In genomic region chr14:60197629-60198318, GRCh38 we compare ENCODE assay signal across 23 cellular contexts. TPM values are rescaled to one million over a fixed set of nuclear protein-coding genes. Genes with fewer than 3 reads are reported as not detected.
DNase-seq lines count a peak whose midpoint lies in the region; ATAC-seq and TF ChIP-seq lines count a peak whose summit lies in the region.
"Had no signal": no experiment of that assay in that cellular context is flagged by ENCODE, and none has a peak within 500 bp of the region (broad histone marks: within the 10 kb centered on the region; RNA-seq: fewer than 3 reads in every experiment).

No MANE protein-coding gene starts in this region.

- H3K36me3 Mint-ChIP-seq in CD14-positive monocyte, result no peaks in the 10 kb centered on the region
- peaks cover 6% of the 10 kb centered on the region; the same call in 1 of the 2 replicates for H3K36me3 Mint-ChIP-seq in HFFc6 (ENCODE audit: low read depth)

- DNase-seq in CD14-positive monocyte (ENCODE audit: low spot score) (peak; percentile 48), HFFc6 (peak; percentile 31), PC-9 (peak; percentile 13 to 73), epithelial cell of esophagus (ENCODE audit: low read depth) (peak; percentile 73), right atrium auricular region (ENCODE audit: low spot score) (no peak), glomerular visceral epithelial cell (ENCODE audit: extremely low spot score) (no peak), SKM-1 (lab: John Stamatoyannopoulos, UW; ENCODE audit: unreplicated experiment) (no peak)
- DNase-seq: activated CD4-positive, alpha-beta T cell treated with anti-CD3 and anti-CD28 coated beads, Interleukin-2, amount 10 ng/mL, durations not matched to agents 24 days and 14 days; activated naive CD8-positive, alpha-beta T cell treated with anti-CD3 and anti-CD28 coated beads, Interleukin-2, amount 50 U/mL, for 24 hours; body of pancreas; CD4-positive, CD25-positive, alpha-beta regulatory T cell; colonic mucosa; HCEC 1CT; MG63; midbrain; NCI-H1694 treated with DMSO at 0.1 percent for 48 hours; NCI-H748 treated with DMSO at 0.1 percent for 48 hours; nephron progenitor cell; stimulated activated naive CD4-positive, alpha-beta T cell had no signal

- H3K27me3 ChIP-seq in PC-9 (ENCODE audit: insufficient read depth, low read depth) (no peaks in the 10 kb centered on the region), right atrium auricular region (no peaks in the 10 kb centered on the region)
- H3K27me3 ChIP-seq: body of pancreas, colonic mucosa, MG63 had no signal

- no peak for ATAC-seq in GM18517 (IDR thresholded peaks at IDR 0.05; ENCODE audit: unreplicated experiment)
- ATAC-seq: activated naive CD8-positive, alpha-beta T cell treated with anti-CD3 and anti-CD28 coated beads, Interleukin-2, amount 50 U/mL, for 24 hours; body of pancreas; left lobe of liver; SK-N-SH treated with all-trans-retinoic acid at 6 μM for 48 hours had no signal

- H3K9me3 ChIP-seq in PC-9 (ENCODE audit: insufficient read depth, low read depth) (no peaks in the 10 kb centered on the region), right atrium auricular region (peaks cover 0 to 15% of the 10 kb centered on the region in 2 donors)
- H3K9me3 ChIP-seq: colonic mucosa, MG63 had no signal

- H3K36me3 ChIP-seq in PC-9 (ENCODE audit: low read depth) (no peaks in the 10 kb centered on the region), right atrium auricular region (no peaks in the 10 kb centered on the region)
- H3K36me3 ChIP-seq: colonic mucosa, MG63 had no signal

- intact Hi-C loops in CD14-positive monocyte (cut with micrococcal nuclease), result no loop called here
- intact Hi-C loops in PC-9 (cut with micrococcal nuclease; ENCODE audit: unreplicated experiment), result loop anchor here (5.0 to 10.0 kb wide), 3 partner anchors 50 to 1057 kb away; partner anchors contain the start of gene PPM1A

- no peak overlapping the region for H3K4me3 Mint-ChIP-seq in CD14-positive monocyte
- H3K4me3 Mint-ChIP-seq in HFFc6, result no peak overlapping the region
- H3K4me3 Mint-ChIP-seq: activated CD4-positive, alpha-beta T cell treated with anti-CD3 and anti-CD28 coated beads, Interleukin-2, amount 10 ng/mL, durations not matched to agents 24 days and 14 days; activated naive CD8-positive, alpha-beta T cell treated with anti-CD3 and anti-CD28 coated beads, Interleukin-2, amount 50 U/mL, for 24 hours; CD4-positive, CD25-positive, alpha-beta regulatory T cell; nephron progenitor cell had no signal

- no TSS peak for BruUV-seq in PC-9 (replicated peaks; lab: Mats Ljungman, UMichigan)

- H4K20me1 ChIP-seq in PC-9 (ENCODE audit: insufficient read depth), result no peaks in the 10 kb centered on the region

- H3K4me2 ChIP-seq in PC-9, result 0 out of 2 replicates have a peak overlapping the region, but pooled peaks have one; percentile 14

- H3K27ac ChIP-seq in PC-9 (no peak overlapping the region), right atrium auricular region (no peak overlapping the region)
- H3K27ac ChIP-seq: body of pancreas, colonic mucosa had no signal

- no peak for TF ChIP-seq CTCF in CD14-positive monocyte (IDR thresholded peaks at IDR 0.05)
- TF ChIP-seq CTCF in HFFc6 (IDR thresholded peaks at IDR 0.05), result no peak
- TF ChIP-seq CTCF in PC-9 (conservative IDR thresholded peaks at IDR 0.05), result no peak
- TF ChIP-seq CTCF in epithelial cell of esophagus (IDR thresholded peaks at IDR 0.05; ENCODE audit: insufficient read depth, low read depth, low read length, missing control alignments), result no peak
- TF ChIP-seq CTCF in right atrium auricular region (IDR thresholded peaks at IDR 0.05), result no peak

- no peaks in the 10 kb centered on the region for H3K79me2 ChIP-seq in PC-9 (ENCODE audit: low read depth)

- CTCF ChIA-PET in PC-9 (lab: Charles Lee), result no interaction called here

- H3K27ac Mint-ChIP-seq in CD14-positive monocyte (no peak overlapping the region), HFFc6 (0 out of 2 replicates have a peak overlapping the region, but pooled peaks have one; percentile 49)
- H3K27ac Mint-ChIP-seq: activated CD4-positive, alpha-beta T cell treated with anti-CD3 and anti-CD28 coated beads, Interleukin-2, amount 10 ng/mL, durations not matched to agents 24 days and 14 days; activated naive CD8-positive, alpha-beta T cell treated with anti-CD3 and anti-CD28 coated beads, Interleukin-2, amount 50 U/mL, for 24 hours; CD4-positive, CD25-positive, alpha-beta regulatory T cell; nephron progenitor cell; progenitor cell of endocrine pancreas had no signal

- POLR2A ChIA-PET in PC-9 (lab: Charles Lee; ENCODE audit: unreplicated experiment), result no interaction called here

- H2AFZ ChIP-seq in PC-9, result 0 out of 2 replicates have a peak overlapping the region, but pooled peaks have one; percentile 14

- H3K4me3 ChIP-seq in PC-9 (no peak overlapping the region), epithelial cell of esophagus (ENCODE audit: low read length) (no peak overlapping the region), right atrium auricular region (no peak overlapping the region)
- H3K4me3 ChIP-seq: body of pancreas, colonic mucosa, MG63 had no signal

- no peaks in the 10 kb centered on the region; the same call in 1 of the 2 replicates for H3F3A ChIP-seq in PC-9 (ENCODE audit: insufficient read depth, low read depth)

- H3K27me3 Mint-ChIP-seq in CD14-positive monocyte (ENCODE audit: low read depth in 3 of 3), result peaks cover 0 to 1% (median 0%) of the 10 kb centered on the region in 3 donors
- peaks cover 2% of the 10 kb centered on the region; the same call in 1 of the 2 replicates for H3K27me3 Mint-ChIP-seq in HFFc6 (ENCODE audit: insufficient read depth)
- H3K27me3 Mint-ChIP-seq: activated naive CD8-positive, alpha-beta T cell treated with anti-CD3 and anti-CD28 coated beads, Interleukin-2, amount 50 U/mL, for 24 hours; progenitor cell of endocrine pancreas had no signal

- peaks cover 16% of the 10 kb centered on the region for H3K4me1 Mint-ChIP-seq in CD14-positive monocyte
- peaks cover 33% of the 10 kb centered on the region for H3K4me1 Mint-ChIP-seq in HFFc6 (ENCODE audit: low read depth)

- H3K4me1 ChIP-seq in PC-9 (replicated peaks; ENCODE audit: insufficient read depth), result peaks cover 14% of the 10 kb centered on the region
- H3K4me1 ChIP-seq in right atrium auricular region, result no peaks in the 10 kb centered on the region
- H3K4me1 ChIP-seq: body of pancreas, colonic mucosa had no signal

- peaks cover 5 to 16% (median 7%) of the 10 kb centered on the region in 7 donors for H3K9me3 Mint-ChIP-seq in CD14-positive monocyte
- peaks cover 8% of the 10 kb centered on the region for H3K9me3 Mint-ChIP-seq in HFFc6

- no peaks in the 10 kb centered on the region for H3K9me2 ChIP-seq in PC-9 (ENCODE audit: insufficient read depth)

RNA-seq across cellular contexts. Expression of gene DHRS7, which starts 32.6 kb away (rescaled TPM):
- polyA plus RNA-seq in CD14-positive monocyte, result 100 to 1,000 TPM; 218 to 223 TPM
- 10 to 100 TPM; 50.0 to 75.0 (median 54.1) TPM for total RNA-seq in HFFc6 (2021; fragmentation: NEBNext Ultra II Directional; extraction: Animal tissue kit (Norgen Biotek cat#: 25700))
- 55.1 and 81.0 TPM in 2 replicates for total RNA-seq in PC-9 (2021)
- 10 to 100 TPM; 57.6 to 71.8 TPM for total RNA-seq in right atrium auricular region

RNA-seq across cellular contexts. Expression of gene PPM1A, which starts 51.2 kb away (rescaled TPM):
- polyA plus RNA-seq in CD14-positive monocyte, result 10 to 100 TPM; 18.4 to 21.5 TPM
- total RNA-seq in HFFc6 (2021; fragmentation: NEBNext Ultra II Directional; extraction: Animal tissue kit (Norgen Biotek cat#: 25700)), result 10 to 100 TPM; 35.2 to 38.0 (median 36.5) TPM
- 60.9 and 62.2 TPM in 2 replicates for total RNA-seq in PC-9 (2021)
- total RNA-seq in right atrium auricular region, result 10 to 100 TPM; 37.0 to 42.4 TPM

Comparison
In these comparisons a context has a peak if more than half of its experiments do, and no peak if none do; other contexts are left out.
1. DNase-seq: peak in CD14-positive monocyte (single experiment), HFFc6 (single experiment), PC-9 (2 of 2) and epithelial cell of esophagus (single experiment); none in right atrium auricular region (single experiment), glomerular visceral epithelial cell (single experiment) and SKM-1 (single experiment).